Comparison of ENCODE assay signal across 1 cellular context in the genomic region with DNA sequence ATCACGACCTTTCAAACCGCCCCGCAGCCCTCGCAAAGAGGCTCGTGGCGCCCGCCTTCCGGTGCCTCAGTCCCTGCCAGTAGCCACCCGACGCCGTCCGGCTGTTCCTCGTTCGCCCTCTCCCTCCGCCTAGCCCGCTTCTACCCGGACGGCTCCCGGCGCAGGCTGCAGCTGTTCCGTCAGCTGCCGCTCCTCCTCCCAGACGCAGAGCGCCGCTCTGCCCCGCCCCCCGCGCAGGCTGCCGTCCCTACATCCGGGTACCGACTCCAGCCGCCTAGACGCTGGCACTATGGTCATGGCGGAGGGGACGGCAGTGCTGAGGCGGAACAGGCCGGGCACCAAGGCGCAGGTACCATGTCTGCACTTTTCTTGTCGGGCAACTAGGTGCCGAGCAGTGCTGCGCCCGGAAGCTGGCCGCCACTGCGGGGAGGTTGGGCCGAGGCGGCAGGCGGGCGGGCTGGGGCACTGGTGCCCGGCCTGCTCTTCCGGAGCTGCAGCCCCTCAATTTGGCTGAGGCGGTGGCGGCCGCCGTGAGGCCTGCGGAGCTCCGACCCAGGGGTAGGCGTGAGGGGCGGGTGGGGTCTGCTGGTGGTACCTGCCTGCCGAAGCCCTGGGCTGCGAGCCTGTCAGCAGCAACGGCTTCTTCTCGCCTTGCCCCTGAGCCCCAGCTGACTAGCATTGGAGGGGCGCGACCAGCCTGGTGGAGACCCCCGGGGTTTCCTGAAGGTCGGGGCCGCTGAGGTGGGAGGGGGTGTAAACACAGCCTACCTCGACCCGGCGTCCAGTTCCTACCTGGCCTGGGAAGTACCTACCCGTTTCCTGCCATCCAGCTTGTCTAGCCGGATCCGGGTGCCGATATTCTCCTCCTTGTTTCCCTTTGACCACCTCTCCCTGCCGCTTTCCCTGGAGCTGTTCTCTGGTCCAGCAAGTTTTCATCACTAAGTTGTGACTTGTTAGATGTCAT.
TF ChIP-seq lines count a peak whose summit lies in the region.

A gene (plus strand): TSS at position 269 of the 964 bp plus-strand sequence. CDS start 21 bp downstream, at position 290.

TF ChIP-seq in K562, 482 proteins besides CTCF, POLR2A, EP300 and RAD21 (continued from another document and continues in another):
- no peak for TF ChIP-seq ZNF224 (CRISPR knock-in tag; IDR thresholded peaks at IDR 0.05)
- no peak for TF ChIP-seq MECOM (CRISPR knock-in tag; IDR thresholded peaks at IDR 0.05)
- no peak for TF ChIP-seq GATAD2A (IDR thresholded peaks at IDR 0.05)
- peak; percentile 71 for TF ChIP-seq RBM22 (IDR thresholded peaks at IDR 0.05; ENCODE audit: low read depth, low read length, poor library complexity, severe bottlenecking)
- TF ChIP-seq FOXA1 (IDR thresholded peaks at IDR 0.05; ENCODE audit: borderline replicate concordance) = no peak
- peak; percentile 97 for TF ChIP-seq SP1 (CRISPR knock-in tag; IDR thresholded peaks at IDR 0.05)
- TF ChIP-seq, protein P1, sequence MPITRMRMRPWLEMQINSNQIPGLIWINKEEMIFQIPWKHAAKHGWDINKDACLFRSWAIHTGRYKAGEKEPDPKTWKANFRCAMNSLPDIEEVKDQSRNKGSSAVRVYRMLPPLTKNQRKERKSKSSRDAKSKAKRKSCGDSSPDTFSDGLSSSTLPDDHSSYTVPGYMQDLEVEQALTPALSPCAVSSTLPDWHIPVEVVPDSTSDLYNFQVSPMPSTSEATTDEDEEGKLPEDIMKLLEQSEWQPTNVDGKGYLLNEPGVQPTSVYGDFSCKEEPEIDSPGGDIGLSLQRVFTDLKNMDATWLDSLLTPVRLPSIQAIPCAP (CRISPR knock-in tag; IDR thresholded peaks at IDR 0.05; ENCODE audit: borderline replicate concordance) = no peak
- peak; percentile 80 for TF ChIP-seq POLR2B (IDR thresholded peaks at IDR 0.05; ENCODE audit: low read depth, partially characterized antibody)
- no peak for TF ChIP-seq KHSRP (IDR thresholded peaks at IDR 0.05)
- no peak for TF ChIP-seq ZNF778 (CRISPR knock-in tag; IDR thresholded peaks at IDR 0.05)
- TF ChIP-seq, protein P2, sequence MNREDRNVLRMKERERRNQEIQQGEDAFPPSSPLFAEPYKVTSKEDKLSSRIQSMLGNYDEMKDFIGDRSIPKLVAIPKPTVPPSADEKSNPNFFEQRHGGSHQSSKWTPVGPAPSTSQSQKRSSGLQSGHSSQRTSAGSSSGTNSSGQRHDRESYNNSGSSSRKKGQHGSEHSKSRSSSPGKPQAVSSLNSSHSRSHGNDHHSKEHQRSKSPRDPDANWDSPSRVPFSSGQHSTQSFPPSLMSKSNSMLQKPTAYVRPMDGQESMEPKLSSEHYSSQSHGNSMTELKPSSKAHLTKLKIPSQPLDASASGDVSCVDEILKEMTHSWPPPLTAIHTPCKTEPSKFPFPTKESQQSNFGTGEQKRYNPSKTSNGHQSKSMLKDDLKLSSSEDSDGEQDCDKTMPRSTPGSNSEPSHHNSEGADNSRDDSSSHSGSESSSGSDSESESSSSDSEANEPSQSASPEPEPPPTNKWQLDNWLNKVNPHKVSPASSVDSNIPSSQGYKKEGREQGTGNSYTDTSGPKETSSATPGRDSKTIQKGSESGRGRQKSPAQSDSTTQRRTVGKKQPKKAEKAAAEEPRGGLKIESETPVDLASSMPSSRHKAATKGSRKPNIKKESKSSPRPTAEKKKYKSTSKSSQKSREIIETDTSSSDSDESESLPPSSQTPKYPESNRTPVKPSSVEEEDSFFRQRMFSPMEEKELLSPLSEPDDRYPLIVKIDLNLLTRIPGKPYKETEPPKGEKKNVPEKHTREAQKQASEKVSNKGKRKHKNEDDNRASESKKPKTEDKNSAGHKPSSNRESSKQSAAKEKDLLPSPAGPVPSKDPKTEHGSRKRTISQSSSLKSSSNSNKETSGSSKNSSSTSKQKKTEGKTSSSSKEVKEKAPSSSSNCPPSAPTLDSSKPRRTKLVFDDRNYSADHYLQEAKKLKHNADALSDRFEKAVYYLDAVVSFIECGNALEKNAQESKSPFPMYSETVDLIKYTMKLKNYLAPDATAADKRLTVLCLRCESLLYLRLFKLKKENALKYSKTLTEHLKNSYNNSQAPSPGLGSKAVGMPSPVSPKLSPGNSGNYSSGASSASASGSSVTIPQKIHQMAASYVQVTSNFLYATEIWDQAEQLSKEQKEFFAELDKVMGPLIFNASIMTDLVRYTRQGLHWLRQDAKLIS (CRISPR knock-in tag; IDR thresholded peaks at IDR 0.05) = peak; percentile 48; the same call in 1 of the 2 replicates
- peak; percentile 57; the same call in 1 of the 2 replicates for TF ChIP-seq BHLHE40 (IDR thresholded peaks at IDR 0.05; ENCODE audit: low read length)
- peak; percentile 85 for TF ChIP-seq CTBP1 (IDR thresholded peaks at IDR 0.05; ENCODE audit: borderline replicate concordance)
- TF ChIP-seq NELFE (IDR thresholded peaks at IDR 0.05; ENCODE audit: insufficient read depth, insufficient read length) = no peak
- TF ChIP-seq SRF (CRISPR knock-in tag; IDR thresholded peaks at IDR 0.05) = 0 out of 4 replicates have a peak, but pooled peaks of 1 of the 2 experiments have one; percentile 20
- no peak for TF ChIP-seq PHB2 (IDR thresholded peaks at IDR 0.05; ENCODE audit: low read depth)
- no peak for TF ChIP-seq MCM7 (IDR thresholded peaks at IDR 0.05)
- no peak for TF ChIP-seq ZNF717 (CRISPR knock-in tag; IDR thresholded peaks at IDR 0.05)
- no peak for TF ChIP-seq ASH1L (IDR thresholded peaks at IDR 0.05; ENCODE audit: borderline replicate concordance, low read depth, partially characterized antibody)
- TF ChIP-seq, protein P3, sequence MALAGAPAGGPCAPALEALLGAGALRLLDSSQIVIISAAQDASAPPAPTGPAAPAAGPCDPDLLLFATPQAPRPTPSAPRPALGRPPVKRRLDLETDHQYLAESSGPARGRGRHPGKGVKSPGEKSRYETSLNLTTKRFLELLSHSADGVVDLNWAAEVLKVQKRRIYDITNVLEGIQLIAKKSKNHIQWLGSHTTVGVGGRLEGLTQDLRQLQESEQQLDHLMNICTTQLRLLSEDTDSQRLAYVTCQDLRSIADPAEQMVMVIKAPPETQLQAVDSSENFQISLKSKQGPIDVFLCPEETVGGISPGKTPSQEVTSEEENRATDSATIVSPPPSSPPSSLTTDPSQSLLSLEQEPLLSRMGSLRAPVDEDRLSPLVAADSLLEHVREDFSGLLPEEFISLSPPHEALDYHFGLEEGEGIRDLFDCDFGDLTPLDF (CRISPR knock-in tag; IDR thresholded peaks at IDR 0.05) = 0 out of 2 replicates have a peak, but pooled peaks have one; percentile 19
- TF ChIP-seq SIN3A (IDR thresholded peaks at IDR 0.05; ENCODE audit: borderline replicate concordance in 2 of 2, control insufficient read depth in 1 of 2, low read depth in 2 of 2, low read length in 2 of 2) = peak in 1 of 2 experiments; percentile 81; a peak in 3 of 4 replicates
- peak; percentile 92; the same call in 1 of the 2 replicates for TF ChIP-seq GTF2E2 (tag; IDR thresholded peaks at IDR 0.05)
- peak; percentile 32; the same call in 1 of the 2 replicates for TF ChIP-seq ZEB2 (IDR thresholded peaks at IDR 0.05)
- no peak for TF ChIP-seq ZNF436 (CRISPR knock-in tag; IDR thresholded peaks at IDR 0.05)
- no peak for TF ChIP-seq BDP1 (IDR thresholded peaks at IDR 0.05; ENCODE audit: insufficient read depth, insufficient read length)
- TF ChIP-seq MIER1 (IDR thresholded peaks at IDR 0.05; ENCODE audit: low read depth) = no peak
- no peak for TF ChIP-seq BCL6 (CRISPR knock-in tag; IDR thresholded peaks at IDR 0.05)
- TF ChIP-seq NCOA1 (IDR thresholded peaks at IDR 0.05; ENCODE audit: low read depth) = peak; percentile 64; the same call in 1 of the 2 replicates
- no peak for TF ChIP-seq HSF4 (CRISPR knock-in tag; IDR thresholded peaks at IDR 0.05; ENCODE audit: borderline replicate concordance)
- no peak for TF ChIP-seq ZBTB1 (CRISPR knock-in tag; IDR thresholded peaks at IDR 0.05; ENCODE audit: borderline replicate concordance, low read depth)
- TF ChIP-seq, protein P4, sequence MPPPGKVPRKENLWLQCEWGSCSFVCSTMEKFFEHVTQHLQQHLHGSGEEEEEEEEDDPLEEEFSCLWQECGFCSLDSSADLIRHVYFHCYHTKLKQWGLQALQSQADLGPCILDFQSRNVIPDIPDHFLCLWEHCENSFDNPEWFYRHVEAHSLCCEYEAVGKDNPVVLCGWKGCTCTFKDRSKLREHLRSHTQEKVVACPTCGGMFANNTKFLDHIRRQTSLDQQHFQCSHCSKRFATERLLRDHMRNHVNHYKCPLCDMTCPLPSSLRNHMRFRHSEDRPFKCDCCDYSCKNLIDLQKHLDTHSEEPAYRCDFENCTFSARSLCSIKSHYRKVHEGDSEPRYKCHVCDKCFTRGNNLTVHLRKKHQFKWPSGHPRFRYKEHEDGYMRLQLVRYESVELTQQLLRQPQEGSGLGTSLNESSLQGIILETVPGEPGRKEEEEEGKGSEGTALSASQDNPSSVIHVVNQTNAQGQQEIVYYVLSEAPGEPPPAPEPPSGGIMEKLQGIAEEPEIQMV (tag; conservative IDR thresholded peaks at IDR 0.05; ENCODE audit: low read depth) = no peak
- TF ChIP-seq ELF4 (CRISPR knock-in tag; IDR thresholded peaks at IDR 0.05) = 0 out of 2 replicates have a peak, but pooled peaks have one; percentile 40
- TF ChIP-seq MCM2 (IDR thresholded peaks at IDR 0.05; ENCODE audit: low read depth) = no peak
- TF ChIP-seq TBL1XR1 (IDR thresholded peaks at IDR 0.05; ENCODE audit: low read length in 2 of 2) = no peak; a peak in 2 of 4 replicates
- no peak for TF ChIP-seq U2AF2 (optimal IDR thresholded peaks at IDR 0.05; ENCODE audit: low read depth, low read length)
- TF ChIP-seq GATA2 (CRISPR knock-in tag; IDR thresholded peaks at IDR 0.05) = no peak
- peak; percentile 94 for TF ChIP-seq JUND (IDR thresholded peaks at IDR 0.05; ENCODE audit: borderline replicate concordance, low read depth, low read length)
- peak; percentile 46; the same call in 1 of the 3 replicates for TF ChIP-seq JUND (tag; IDR thresholded peaks at IDR 0.05; ENCODE audit: borderline replicate concordance, low read depth, low read length)
- TF ChIP-seq MTA1 (IDR thresholded peaks at IDR 0.05; ENCODE audit: borderline replicate concordance) = no peak
- TF ChIP-seq ZNF197 (CRISPR knock-in tag; IDR thresholded peaks at IDR 0.05; ENCODE audit: low read depth) = no peak
- TF ChIP-seq GTF2F1 (IDR thresholded peaks at IDR 0.05; ENCODE audit: low read depth, low read length) = no peak
- TF ChIP-seq ZFP36 (IDR thresholded peaks at IDR 0.05; ENCODE audit: low read depth, low read length, partially characterized antibody) = no peak
- TF ChIP-seq, protein P5, sequence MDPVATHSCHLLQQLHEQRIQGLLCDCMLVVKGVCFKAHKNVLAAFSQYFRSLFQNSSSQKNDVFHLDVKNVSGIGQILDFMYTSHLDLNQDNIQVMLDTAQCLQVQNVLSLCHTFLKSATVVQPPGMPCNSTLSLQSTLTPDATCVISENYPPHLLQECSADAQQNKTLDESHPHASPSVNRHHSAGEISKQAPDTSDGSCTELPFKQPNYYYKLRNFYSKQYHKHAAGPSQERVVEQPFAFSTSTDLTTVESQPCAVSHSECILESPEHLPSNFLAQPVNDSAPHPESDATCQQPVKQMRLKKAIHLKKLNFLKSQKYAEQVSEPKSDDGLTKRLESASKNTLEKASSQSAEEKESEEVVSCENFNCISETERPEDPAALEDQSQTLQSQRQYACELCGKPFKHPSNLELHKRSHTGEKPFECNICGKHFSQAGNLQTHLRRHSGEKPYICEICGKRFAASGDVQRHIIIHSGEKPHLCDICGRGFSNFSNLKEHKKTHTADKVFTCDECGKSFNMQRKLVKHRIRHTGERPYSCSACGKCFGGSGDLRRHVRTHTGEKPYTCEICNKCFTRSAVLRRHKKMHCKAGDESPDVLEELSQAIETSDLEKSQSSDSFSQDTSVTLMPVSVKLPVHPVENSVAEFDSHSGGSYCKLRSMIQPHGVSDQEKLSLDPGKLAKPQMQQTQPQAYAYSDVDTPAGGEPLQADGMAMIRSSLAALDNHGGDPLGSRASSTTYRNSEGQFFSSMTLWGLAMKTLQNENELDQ (CRISPR knock-in tag; IDR thresholded peaks at IDR 0.05; ENCODE audit: borderline replicate concordance) = no peak
- no peak for TF ChIP-seq WHSC1 (IDR thresholded peaks at IDR 0.05; ENCODE audit: low read length)
- TF ChIP-seq SREBF2 (CRISPR knock-in tag; IDR thresholded peaks at IDR 0.05) = no peak
- no peak for TF ChIP-seq ZNF282 (CRISPR knock-in tag; IDR thresholded peaks at IDR 0.05)
- no peak for TF ChIP-seq SMAD3 (CRISPR knock-in tag; conservative IDR thresholded peaks at IDR 0.05)
- TF ChIP-seq MEF2A (IDR thresholded peaks at IDR 0.05; ENCODE audit: control insufficient read depth, low read depth, low read length) = no peak
- TF ChIP-seq, protein P6, sequence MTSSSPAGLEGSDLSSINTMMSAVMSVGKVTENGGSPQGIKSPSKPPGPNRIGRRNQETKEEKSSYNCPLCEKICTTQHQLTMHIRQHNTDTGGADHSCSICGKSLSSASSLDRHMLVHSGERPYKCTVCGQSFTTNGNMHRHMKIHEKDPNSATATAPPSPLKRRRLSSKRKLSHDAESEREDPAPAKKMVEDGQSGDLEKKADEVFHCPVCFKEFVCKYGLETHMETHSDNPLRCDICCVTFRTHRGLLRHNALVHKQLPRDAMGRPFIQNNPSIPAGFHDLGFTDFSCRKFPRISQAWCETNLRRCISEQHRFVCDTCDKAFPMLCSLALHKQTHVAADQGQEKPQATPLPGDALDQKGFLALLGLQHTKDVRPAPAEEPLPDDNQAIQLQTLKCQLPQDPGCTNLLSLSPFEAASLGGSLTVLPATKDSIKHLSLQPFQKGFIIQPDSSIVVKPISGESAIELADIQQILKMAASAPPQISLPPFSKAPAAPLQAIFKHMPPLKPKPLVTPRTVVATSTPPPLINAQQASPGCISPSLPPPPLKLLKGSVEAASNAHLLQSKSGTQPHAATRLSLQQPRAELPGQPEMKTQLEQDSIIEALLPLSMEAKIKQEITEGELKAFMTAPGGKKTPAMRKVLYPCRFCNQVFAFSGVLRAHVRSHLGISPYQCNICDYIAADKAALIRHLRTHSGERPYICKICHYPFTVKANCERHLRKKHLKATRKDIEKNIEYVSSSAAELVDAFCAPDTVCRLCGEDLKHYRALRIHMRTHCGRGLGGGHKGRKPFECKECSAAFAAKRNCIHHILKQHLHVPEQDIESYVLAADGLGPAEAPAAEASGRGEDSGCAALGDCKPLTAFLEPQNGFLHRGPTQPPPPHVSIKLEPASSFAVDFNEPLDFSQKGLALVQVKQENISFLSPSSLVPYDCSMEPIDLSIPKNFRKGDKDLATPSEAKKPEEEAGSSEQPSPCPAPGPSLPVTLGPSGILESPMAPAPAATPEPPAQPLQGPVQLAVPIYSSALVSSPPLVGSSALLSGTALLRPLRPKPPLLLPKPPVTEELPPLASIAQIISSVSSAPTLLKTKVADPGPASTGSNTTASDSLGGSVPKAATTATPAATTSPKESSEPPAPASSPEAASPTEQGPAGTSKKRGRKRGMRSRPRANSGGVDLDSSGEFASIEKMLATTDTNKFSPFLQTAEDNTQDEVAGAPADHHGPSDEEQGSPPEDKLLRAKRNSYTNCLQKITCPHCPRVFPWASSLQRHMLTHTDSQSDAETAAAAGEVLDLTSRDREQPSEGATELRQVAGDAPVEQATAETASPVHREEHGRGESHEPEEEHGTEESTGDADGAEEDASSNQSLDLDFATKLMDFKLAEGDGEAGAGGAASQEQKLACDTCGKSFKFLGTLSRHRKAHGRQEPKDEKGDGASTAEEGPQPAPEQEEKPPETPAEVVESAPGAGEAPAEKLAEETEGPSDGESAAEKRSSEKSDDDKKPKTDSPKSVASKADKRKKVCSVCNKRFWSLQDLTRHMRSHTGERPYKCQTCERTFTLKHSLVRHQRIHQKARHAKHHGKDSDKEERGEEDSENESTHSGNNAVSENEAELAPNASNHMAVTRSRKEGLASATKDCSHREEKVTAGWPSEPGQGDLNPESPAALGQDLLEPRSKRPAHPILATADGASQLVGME (CRISPR knock-in tag; IDR thresholded peaks at IDR 0.05) = no peak
- no peak; a peak in 1 of 4 replicates for TF ChIP-seq TEAD1 (CRISPR knock-in tag; IDR thresholded peaks at IDR 0.05)
- no peak for TF ChIP-seq BRD4 (IDR thresholded peaks at IDR 0.05)
